In genomic region chr3:24088782-24089181, GRCh38 we compare ENCODE assay signal across 8 cellular contexts.
DNase-seq lines count a peak whose midpoint lies in the region; ATAC-seq and TF ChIP-seq lines count a peak whose summit lies in the region.

No MANE protein-coding gene starts in this region.

- CTCF ChIA-PET in AG04449 (lab: Yijun Ruan, JAX) = interaction anchor here (0.8 to 2.8 kb wide), 12 partner anchors 9 to 174 kb away, joined by 3 to 23 read pairs (median 4); no protein-coding TSS in a partner anchor

- H3K4me1 Mint-ChIP-seq in endothelial cell (ENCODE audit: unreplicated experiment) = no peaks in the 10 kb centered on the region

- H3K4me3 ChIP-seq in AG04449 (ENCODE audit: low read depth, low read length) = no peak overlapping the region
- no peak overlapping the region for H3K4me3 ChIP-seq in gastrocnemius medialis

- ATAC-seq in GM19035 (IDR thresholded peaks at IDR 0.05; ENCODE audit: unreplicated experiment) (peak; percentile 56), gastrocnemius medialis (no peak)

- H3K27ac ChIP-seq in gastrocnemius medialis = no peak overlapping the region

- no peaks in the 10 kb centered on the region for H3K36me3 ChIP-seq in gastrocnemius medialis

- intact Hi-C loops in gastrocnemius medialis (cut with DNase I; ENCODE audit: low total_unique reads) = no loop called here

- H3K4me3 Mint-ChIP-seq in endothelial cell (ENCODE audit: unreplicated experiment) = no peak overlapping the region

- peak; percentile 50 for TF ChIP-seq CTCF in AG04449 (IDR thresholded peaks at IDR 0.05; ENCODE audit: insufficient read depth, low read length, missing control alignments)
- TF ChIP-seq CTCF in endothelial cell (IDR thresholded peaks at IDR 0.05; ENCODE audit: unreplicated experiment) = peak; percentile 50
- peak in 1 of 5 experiments; percentile 19 for TF ChIP-seq CTCF in gastrocnemius medialis (IDR thresholded peaks at IDR 0.05 in 4 of 5, conservative IDR thresholded peaks at IDR 0.05 in 1 of 5)

- H3K27me3 Mint-ChIP-seq in endothelial cell (ENCODE audit: unreplicated experiment) = no peaks in the 10 kb centered on the region

- no peaks in the 10 kb centered on the region for H3K9me3 Mint-ChIP-seq in endothelial cell (ENCODE audit: unreplicated experiment)

- no peak for TF ChIP-seq POLR2A in gastrocnemius medialis (IDR thresholded peaks at IDR 0.05)

- no peak overlapping the region for H3K27ac Mint-ChIP-seq in endothelial cell (ENCODE audit: unreplicated experiment)

- H3K4me1 ChIP-seq in gastrocnemius medialis = peaks cover 0 to 3% of the 10 kb centered on the region in 2 donors

- POLR2A ChIA-PET in AG04449 (lab: Yijun Ruan, JAX) = no interaction called here

- DNase-seq in AG04449 (ENCODE audit: low read depth, low spot score) (no peak), KBM-7 (peak; percentile 11), endothelial cell (ENCODE audit: low spot score) (no peak), gastrocnemius medialis (no peak), NCI-H2107 (lab: John Stamatoyannopoulos, UW) (no peak), NCI-H748 treated with DMSO at 0.1 percent for 48 hours (lab: John Stamatoyannopoulos, UW) (no peak), NCI-H2227 (lab: John Stamatoyannopoulos, UW; ENCODE audit: unreplicated experiment) (no peak)

- H3K9me3 ChIP-seq in gastrocnemius medialis = no peaks in the 10 kb centered on the region

- in situ Hi-C loops in KBM-7 (cut with MboI; ENCODE audit: low pct_unique_long_range_greater_than_20kb, low sequenced_read_pairs) = no loop called here
- in situ Hi-C loops in gastrocnemius medialis (cut with MboI; ENCODE audit: low sequenced_read_pairs in 4 of 4) = no loop called here

- H3K36me3 Mint-ChIP-seq in endothelial cell (ENCODE audit: low read depth, unreplicated experiment) = no peaks in the 10 kb centered on the region

- H3K27me3 ChIP-seq in gastrocnemius medialis = no peaks in the 10 kb centered on the region
